ENCODE assay signal across 12 cellular contexts in genomic region chr11:70128435-70128906, GRCh38. TPM values are rescaled to one million over a fixed set of nuclear protein-coding genes. Genes with fewer than 3 reads are reported as not detected.
DNase-seq lines count a peak whose midpoint lies in the region; ATAC-seq, FAIRE-seq and TF ChIP-seq lines count a peak whose summit lies in the region.
"Had no signal": no experiment of that assay in that cellular context is flagged by ENCODE, and none has a peak within 500 bp of the region (broad histone marks: within the 10 kb centered on the region; RNA-seq: fewer than 3 reads in every experiment).

No MANE protein-coding gene starts in this region.

- no peak overlapping the region for H3K4me3 Mint-ChIP-seq in WTC11

- POLR2A ChIA-PET in WTC11 (lab: Charles Lee), result interaction anchor here (0.6 kb wide), 1 partner anchor 59 kb away, joined by 3 read pairs; no protein-coding TSS in a partner anchor

- peaks cover 16% of the 10 kb centered on the region for H3K4me1 ChIP-seq in ACC112 (ENCODE audit: control insufficient read depth, insufficient read depth, low read length, unreplicated experiment)

- no peaks in the 10 kb centered on the region for H3K36me3 ChIP-seq in ACC112 (ENCODE audit: insufficient read depth, low read length)

- no peaks in the 10 kb centered on the region for H3K79me2 ChIP-seq in ACC112 (ENCODE audit: control insufficient read depth, insufficient read depth, low read length, unreplicated experiment)

- no peaks in the 10 kb centered on the region for H3K36me3 Mint-ChIP-seq in WTC11

- DNase-seq in HTR-8/SVneo (ENCODE audit: insufficient read length, low spot score), result peak; percentile 47
- DNase-seq in WTC11 (ENCODE audit: low spot score), result peak; percentile 47
- DNase-seq in left lobe of liver (ENCODE audit: low spot score), result peak; percentile 86
- DNase-seq in HuH-7.5 (ENCODE audit: low spot score), result no peak

- H3K4me1 Mint-ChIP-seq in WTC11, result peaks cover 21% of the 10 kb centered on the region

- H3K27me3 Mint-ChIP-seq in WTC11 (ENCODE audit: low read depth), result no peaks in the 10 kb centered on the region

- TF ChIP-seq CTCF in WTC11 (IDR thresholded peaks at IDR 0.05), result no peak

- H2AFZ ChIP-seq in ACC112 (ENCODE audit: low read length, unreplicated experiment), result peak overlapping the region; percentile 3

- H3K27ac Mint-ChIP-seq in WTC11, result peak overlapping the region; percentile 87
- H3K27ac Mint-ChIP-seq: progenitor cell of endocrine pancreas had no signal

- CTCF ChIA-PET in WTC11 (lab: Charles Lee), result interaction anchor here (0.7 to 3.5 kb wide), 11 partner anchors 10 to 286 kb away, joined by 3 to 10 read pairs (median 4); no protein-coding TSS in a partner anchor

- no peak overlapping the region for H3K4me3 ChIP-seq in ACC112 (ENCODE audit: low read depth, low read length)
- H3K4me3 ChIP-seq: suprapubic skin had no signal

- no peaks in the 10 kb centered on the region for H3K9me3 Mint-ChIP-seq in WTC11

- ATAC-seq in WTC11 (peak; percentile 58), left lobe of liver (peak; percentile 91), GM21737 (IDR thresholded peaks at IDR 0.05; ENCODE audit: unreplicated experiment) (no peak), GM21825 (IDR thresholded peaks at IDR 0.05; ENCODE audit: unreplicated experiment) (no peak), GM21717 (IDR thresholded peaks at IDR 0.05; ENCODE audit: unreplicated experiment) (no peak)

- no peak overlapping the region for H3K27ac ChIP-seq in ACC112 (ENCODE audit: low read depth, low read length)
- H3K27ac ChIP-seq: KMS-11, suprapubic skin had no signal

- H3K27me3 ChIP-seq in ACC112 (ENCODE audit: insufficient read depth, low read length), result no peaks in the 10 kb centered on the region
- H3K27me3 ChIP-seq: suprapubic skin had no signal

- no peak for FAIRE-seq in HTR-8/SVneo (lab: Jason Lieb, UNC)

TF ChIP-seq in WTC11, 78 proteins besides CTCF, POLR2A, EP300 and RAD21 (continues in another document):
- TF ChIP-seq ZNF317 (CRISPR knock-in tag; IDR thresholded peaks at IDR 0.05; ENCODE audit: borderline replicate concordance, low read depth), result no peak
- TF ChIP-seq ZBTB43 (CRISPR knock-in tag; IDR thresholded peaks at IDR 0.05), result peak; percentile 69; the same call in 1 of the 2 replicates
- no peak for TF ChIP-seq IRF2 (CRISPR knock-in tag; IDR thresholded peaks at IDR 0.05; ENCODE audit: borderline replicate concordance, low read depth)
- no peak for TF ChIP-seq ATF6 (CRISPR knock-in tag; IDR thresholded peaks at IDR 0.05)
- no peak for TF ChIP-seq ZNF425 (CRISPR knock-in tag; conservative IDR thresholded peaks at IDR 0.05)
- no peak for TF ChIP-seq NFE2L1 (CRISPR knock-in tag; IDR thresholded peaks at IDR 0.05)
- TF ChIP-seq ZNF121 (CRISPR knock-in tag; IDR thresholded peaks at IDR 0.05), result no peak
- no peak for TF ChIP-seq JAZF1 (CRISPR knock-in tag; IDR thresholded peaks at IDR 0.05)
- TF ChIP-seq ATF3 (CRISPR knock-in tag; conservative IDR thresholded peaks at IDR 0.05), result no peak
- no peak for TF ChIP-seq ATF1 (CRISPR knock-in tag; IDR thresholded peaks at IDR 0.05)
- TF ChIP-seq E2F4 (CRISPR knock-in tag; IDR thresholded peaks at IDR 0.05; ENCODE audit: borderline replicate concordance, low read depth), result no peak
- TF ChIP-seq PRDM15 (CRISPR knock-in tag; IDR thresholded peaks at IDR 0.05), result no peak
- TF ChIP-seq ATF2 (CRISPR knock-in tag; IDR thresholded peaks at IDR 0.05; ENCODE audit: borderline replicate concordance, low read depth), result no peak
- TF ChIP-seq EMX1 (CRISPR knock-in tag; IDR thresholded peaks at IDR 0.05), result no peak

RNA-seq across cellular contexts. Expression of gene ANO1, which starts 50.4 kb away (rescaled TPM):
- 4.1 to 5.0 TPM (median 4.7 TPM) in 3 replicates for total RNA-seq in WTC11 (2021)
- total RNA-seq in left lobe of liver, result 260 TPM
- total RNA-seq: T-helper 1 cell treated with Interleukin-12 subunit alpha and Interleukin-12 subunit beta and Interleukin-4 antibody, amounts not matched to agents 30 ng/mL and 1 ng/mL, for 36 hours had no signal

Comparison
In these comparisons a context has a peak if more than half of its experiments do, and no peak if none do; other contexts are left out.
1. ATAC-seq: peak in WTC11 (single experiment) and left lobe of liver (single experiment); none in GM21737 (single experiment), GM21825 (single experiment) and GM21717 (single experiment).
2. RNA of gene ANO1, which starts 50.4 kb away (total RNA-seq): 260 TPM in left lobe of liver (single experiment); 4.1 to 5.0 TPM in WTC11; every median in the first group is over 10 times any median in the second.